16 cellular contexts compared by ENCODE assay signal in the genomic region with DNA sequence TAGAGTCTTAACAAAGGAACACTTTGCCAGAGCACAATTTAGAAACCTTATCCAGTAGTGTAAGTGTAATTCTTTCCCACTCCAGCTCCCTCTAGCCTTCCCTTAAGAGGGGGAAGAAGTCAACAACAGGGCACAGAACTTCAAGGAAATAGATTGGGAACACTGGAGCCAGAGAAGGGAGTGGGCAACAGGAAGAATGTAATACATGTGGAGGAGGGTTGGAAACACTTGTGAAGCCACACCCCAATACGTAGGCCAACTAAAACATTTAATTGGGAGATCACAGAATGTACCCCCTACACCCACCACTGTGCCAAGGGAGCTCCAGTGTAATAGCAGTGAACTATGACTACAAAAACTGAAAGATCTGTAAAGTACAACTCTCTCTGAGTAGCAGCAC.
"Had no signal": no experiment of that assay in that cellular context is flagged by ENCODE, and none has a peak within 500 bp of the region (broad histone marks: within the 10 kb centered on the region; RNA-seq: fewer than 3 reads in every experiment).

No MANE protein-coding gene starts in this region.

- H3K27me3 ChIP-seq: colonic mucosa, esophagus squamous epithelium, gastroesophageal sphincter, right atrium auricular region, sigmoid colon, tibial artery had no signal

- H3K4me3 Mint-ChIP-seq: naive B cell had no signal

- H3K27ac ChIP-seq: colonic mucosa, esophagus squamous epithelium, gastroesophageal sphincter, left ventricle myocardium inferior, right atrium auricular region, sigmoid colon, skin epidermis, tibial artery had no signal

- FAIRE-seq: keratinocyte had no signal

- H3K9me3 ChIP-seq: esophagus squamous epithelium, gastroesophageal sphincter, left ventricle myocardium inferior, right atrium auricular region, sigmoid colon, tibial artery had no signal

- H3K36me3 Mint-ChIP-seq: naive B cell had no signal

- H3K36me3 ChIP-seq: colonic mucosa, esophagus squamous epithelium, gastroesophageal sphincter, left ventricle myocardium inferior, right atrium auricular region, sigmoid colon, tibial artery had no signal

- H3K27me3 Mint-ChIP-seq: naive B cell had no signal

- H3K4me1 ChIP-seq: colonic mucosa, esophagus squamous epithelium, gastroesophageal sphincter, left ventricle myocardium inferior, right atrium auricular region, sigmoid colon, tibial artery had no signal

- ATAC-seq: gastroesophageal sphincter; stimulated activated naive CD8-positive, alpha-beta T cell treated with anti-CD3 and anti-CD28 coated beads, Interleukin-15, Interleukin-2, amounts not matched to agents 100 U/mL and 50 U/mL, for 24 hours had no signal

- DNase-seq: colonic mucosa; dermis blood vessel endothelial cell; esophagus squamous epithelium; glutamatergic neuron; left ventricle myocardium inferior; mesendoderm; naive B cell; posterior cingulate gyrus; sigmoid colon; stimulated activated CD4-positive, alpha-beta T cell treated with anti-CD3 and anti-CD28 coated beads, Interleukin-12 subunit alpha, Interleukin-12 subunit beta, amount 100 ng/mL, for 4 hours; stimulated activated naive CD8-positive, alpha-beta T cell treated with anti-CD3 and anti-CD28 coated beads, Interleukin-15, Interleukin-2, amounts not matched to agents 100 U/mL and 50 U/mL, for 24 hours; tibial artery had no signal

- H3K4me1 Mint-ChIP-seq: naive B cell had no signal

- H3K27ac Mint-ChIP-seq: naive B cell had no signal

- H3K4me3 ChIP-seq: colonic mucosa, esophagus squamous epithelium, gastroesophageal sphincter, left ventricle myocardium inferior, right atrium auricular region, sigmoid colon, skin epidermis, tibial artery had no signal
